ENCODE assay signal across 13 cellular contexts in the genomic region with DNA sequence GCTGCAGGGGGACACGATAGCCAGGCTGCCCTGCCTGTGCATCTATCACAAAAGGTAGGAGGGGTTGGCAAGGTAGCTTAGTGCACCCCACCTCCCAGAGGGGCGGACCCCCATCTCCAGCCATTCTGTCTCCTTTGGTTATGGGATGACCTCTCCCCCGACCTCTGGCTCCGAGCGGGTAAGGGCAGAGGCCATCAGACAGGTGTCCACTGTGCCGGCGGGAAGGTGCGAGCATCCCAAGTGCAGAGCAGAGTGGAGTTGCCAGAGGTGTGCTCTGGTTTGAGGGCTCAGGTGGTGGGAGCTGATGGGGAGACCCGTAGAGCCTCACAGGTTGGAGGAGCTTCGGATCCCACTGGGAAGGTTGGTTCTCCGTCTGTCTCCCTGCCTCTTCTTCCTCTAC. TPM values are rescaled to one million over a fixed set of nuclear protein-coding genes. Genes with fewer than 3 reads are reported as not detected.
A peak's percentile ranks its signal among the peaks of the same experiment; 100 is the strongest.
DNase-seq lines count a peak whose midpoint lies in the region; ATAC-seq, FAIRE-seq and TF ChIP-seq lines count a peak whose summit lies in the region.
"Had no signal": no experiment of that assay in that cellular context is flagged by ENCODE, and none has a peak within 500 bp of the region (broad histone marks: within the 10 kb centered on the region; RNA-seq: fewer than 3 reads in every experiment).

No MANE protein-coding gene starts in this region.

- H3K9me3 ChIP-seq in lower lobe of right lung (no peaks in the 10 kb centered on the region), suprapubic skin (no peaks in the 10 kb centered on the region), kidney (ENCODE audit: control insufficient read depth in 1 of 2, low read length in 2 of 2) (no peaks in the 10 kb centered on the region)

- H3K9me3 Mint-ChIP-seq in activated T-helper 1 cell treated with anti-CD3 and anti-CD28 coated beads, Interleukin-12 subunit alpha, Interleukin-12 subunit beta, Interleukin-2, Interleukin-4 antibody, amounts not matched to agents 30 ng/mL and 10 ng/mL and 1 ng/mL, durations not matched to agents 14 hours and 24 hours and 36 hours: peaks cover 6% of the 10 kb centered on the region

- peaks cover 60% of the 10 kb centered on the region for H3K4me1 ChIP-seq in lower lobe of right lung
- peaks cover 57% of the 10 kb centered on the region for H3K4me1 ChIP-seq in suprapubic skin
- H3K4me1 ChIP-seq in kidney (ENCODE audit: control insufficient read depth in 1 of 2, insufficient read depth in 1 of 2, low read depth in 1 of 2, low read length in 2 of 2): peaks cover 24 to 25% of the 10 kb centered on the region in 2 donors

- TF ChIP-seq CTCF in lower lobe of right lung (IDR thresholded peaks at IDR 0.05): no peak
- TF ChIP-seq CTCF in suprapubic skin (IDR thresholded peaks at IDR 0.05): no peak
- TF ChIP-seq CTCF in kidney (IDR thresholded peaks at IDR 0.05; ENCODE audit: borderline replicate concordance, extremely low read depth, insufficient read depth): no peak

- 91% methylated on average over 11 of the region's 11 CpGs for WGBS in suprapubic skin

- TF ChIP-seq POLR2A in suprapubic skin (IDR thresholded peaks at IDR 0.05): no peak

- H3K4me3 ChIP-seq in H7 (ENCODE audit: insufficient read depth, low read depth, low read length) (no peak overlapping the region), lower lobe of right lung (no peak overlapping the region), suprapubic skin (no peak overlapping the region), kidney (ENCODE audit: low read length in 2 of 2) (no peak overlapping the region)

- H3K27me3 ChIP-seq in H7 (ENCODE audit: control insufficient read depth, insufficient read depth, low read length): no peaks in the 10 kb centered on the region
- H3K27me3 ChIP-seq in lower lobe of right lung (ENCODE audit: low read depth): no peaks in the 10 kb centered on the region
- no peaks in the 10 kb centered on the region for H3K27me3 ChIP-seq in suprapubic skin

- H3K36me3 Mint-ChIP-seq in activated T-helper 1 cell treated with anti-CD3 and anti-CD28 coated beads, Interleukin-12 subunit alpha, Interleukin-12 subunit beta, Interleukin-2, Interleukin-4 antibody, amounts not matched to agents 30 ng/mL and 10 ng/mL and 1 ng/mL, durations not matched to agents 14 hours and 24 hours and 36 hours (ENCODE audit: low read depth): peaks cover 42% of the 10 kb centered on the region

- peaks cover 94% of the 10 kb centered on the region for H3K4me1 Mint-ChIP-seq in activated T-helper 1 cell treated with anti-CD3 and anti-CD28 coated beads, Interleukin-12 subunit alpha, Interleukin-12 subunit beta, Interleukin-2, Interleukin-4 antibody, amounts not matched to agents 30 ng/mL and 10 ng/mL and 1 ng/mL, durations not matched to agents 14 hours and 24 hours and 36 hours (ENCODE audit: low read depth)

- H3K36me3 ChIP-seq in H7 (replicated peaks; ENCODE audit: control insufficient read depth, insufficient read depth, low read length): peaks cover 2% of the 10 kb centered on the region; the same call in 1 of the 2 replicates
- H3K36me3 ChIP-seq in lower lobe of right lung: no peaks in the 10 kb centered on the region
- peaks cover 2% of the 10 kb centered on the region for H3K36me3 ChIP-seq in suprapubic skin
- H3K36me3 ChIP-seq in kidney (ENCODE audit: control insufficient read depth in 1 of 2, insufficient read depth in 2 of 2, low read length in 2 of 2): no peaks in the 10 kb centered on the region

- H3K27ac Mint-ChIP-seq in activated T-helper 1 cell treated with anti-CD3 and anti-CD28 coated beads, Interleukin-12 subunit alpha, Interleukin-12 subunit beta, Interleukin-2, Interleukin-4 antibody, amounts not matched to agents 30 ng/mL and 10 ng/mL and 1 ng/mL, durations not matched to agents 14 hours and 24 hours and 36 hours: peak overlapping the region; percentile 81
- H3K27ac Mint-ChIP-seq: activated T-cell treated with anti-CD3 and anti-CD28 coated beads, Interleukin-2, amount 50 U/mL, for 24 hours had no signal

- intact Hi-C loops in activated T-helper 1 cell treated with anti-CD3 and anti-CD28 coated beads, Interleukin-12 subunit alpha, Interleukin-12 subunit beta, Interleukin-2, Interleukin-4 antibody, amounts not matched to agents 30 ng/mL and 10 ng/mL and 1 ng/mL, durations not matched to agents 14 hours and 24 hours and 36 hours (cut with micrococcal nuclease): no loop called here
- intact Hi-C loops in lower lobe of right lung (cut with DNase I): no loop called here
- intact Hi-C loops in kidney (cut with DNase I): no loop called here

- H3K9ac ChIP-seq in kidney (ENCODE audit: low read length in 2 of 2): no peak overlapping the region
- H3K9ac ChIP-seq: parathyroid adenoma had no signal

- H3K27ac ChIP-seq in lower lobe of right lung (peak overlapping the region; percentile 84), suprapubic skin (peak overlapping the region; percentile 82), kidney (ENCODE audit: low read depth in 2 of 2, low read length in 2 of 2) (no peak overlapping the region)

- no peak for ATAC-seq in lower lobe of right lung

- FAIRE-seq in kidney (lab: Jason Lieb, UNC): no peak

- DNase-seq in H7: peak; percentile 18
- DNase-seq in activated T-helper 1 cell treated with anti-CD3 and anti-CD28 coated beads, Interleukin-12 subunit alpha, Interleukin-12 subunit beta, Interleukin-2, Interleukin-4 antibody, amounts not matched to agents 30 ng/mL and 10 ng/mL and 1 ng/mL, durations not matched to agents 14 hours and 24 hours and 36 hours (ENCODE audit: low spot score): no peak
- DNase-seq in lower lobe of right lung: no peak
- peak; percentile 58 to 72 for DNase-seq in suprapubic skin (ENCODE audit: low spot score in 2 of 2)
- DNase-seq in cerebellum (ENCODE audit: low spot score): no peak
- DNase-seq in kidney: no peak
- no peak for DNase-seq in NCI-H82 (lab: John Stamatoyannopoulos, UW)
- DNase-seq: activated T-cell treated with anti-CD3 and anti-CD28 coated beads, Interleukin-2, amount 50 U/mL, for 24 hours; dermis blood vessel endothelial cell; Karpas-422; mesendoderm; NCI-H510A treated with DMSO at 0.1 percent for 48 hours had no signal

- no peak overlapping the region for H3K4me3 Mint-ChIP-seq in activated T-helper 1 cell treated with anti-CD3 and anti-CD28 coated beads, Interleukin-12 subunit alpha, Interleukin-12 subunit beta, Interleukin-2, Interleukin-4 antibody, amounts not matched to agents 30 ng/mL and 10 ng/mL and 1 ng/mL, durations not matched to agents 14 hours and 24 hours and 36 hours
- H3K4me3 Mint-ChIP-seq: activated T-cell treated with anti-CD3 and anti-CD28 coated beads, Interleukin-2, amount 50 U/mL, for 24 hours had no signal

- no peaks in the 10 kb centered on the region for H3K27me3 Mint-ChIP-seq in activated T-helper 1 cell treated with anti-CD3 and anti-CD28 coated beads, Interleukin-12 subunit alpha, Interleukin-12 subunit beta, Interleukin-2, Interleukin-4 antibody, amounts not matched to agents 30 ng/mL and 10 ng/mL and 1 ng/mL, durations not matched to agents 14 hours and 24 hours and 36 hours (ENCODE audit: insufficient read depth)
- H3K27me3 Mint-ChIP-seq: activated T-cell treated with anti-CD3 and anti-CD28 coated beads, Interleukin-2, amount 50 U/mL, for 24 hours had no signal

- no peak for TF ChIP-seq EP300 in suprapubic skin (IDR thresholded peaks at IDR 0.05)

RNA-seq across cellular contexts. Expression of gene LDHD, which starts 11.7 kb away (rescaled TPM):
- 10.4 and 13.7 TPM in 2 replicates for total RNA-seq in H7 (2014; rRNA removed; shearing (Covaris generic))
- total RNA-seq in activated T-helper 1 cell treated with anti-CD3 and anti-CD28 coated beads, Interleukin-12 subunit alpha, Interleukin-12 subunit beta, Interleukin-2, Interleukin-4 antibody, amounts not matched to agents 30 ng/mL and 10 ng/mL and 1 ng/mL, durations not matched to agents 14 hours and 24 hours and 36 hours: 0.20 and 0.26 TPM in 2 replicates
- total RNA-seq in lower lobe of right lung: 13.2 TPM
- 10 to 100 TPM; 10.7 to 19.2 (median 14.0) TPM for total RNA-seq in suprapubic skin
- 1.00 TPM for total RNA-seq in cerebellum
- total RNA-seq in kidney: 14.7 TPM
- polyA plus RNA-seq in kidney (ENCODE audit: insufficient read depth, low read depth, low replicate concordance): 73.3 TPM

RNA-seq across cellular contexts. Expression of gene ZFP1, which starts 43.5 kb away (rescaled TPM):
- total RNA-seq in H7 (2014; rRNA removed; shearing (Covaris generic)): 6.1 and 9.7 TPM in 2 replicates
- 12.3 and 14.6 TPM in 2 replicates for total RNA-seq in activated T-helper 1 cell treated with anti-CD3 and anti-CD28 coated beads, Interleukin-12 subunit alpha, Interleukin-12 subunit beta, Interleukin-2, Interleukin-4 antibody, amounts not matched to agents 30 ng/mL and 10 ng/mL and 1 ng/mL, durations not matched to agents 14 hours and 24 hours and 36 hours
- 10.4 TPM for total RNA-seq in lower lobe of right lung
- total RNA-seq in suprapubic skin: 1 to 10 TPM; 4.4 to 8.7 (median 6.8) TPM
- total RNA-seq in cerebellum: 38.5 TPM
- 9.2 TPM for total RNA-seq in kidney
- polyA plus RNA-seq in kidney (ENCODE audit: insufficient read depth, low read depth, low replicate concordance): 4.6 TPM

Comparison
In these comparisons a context has a peak if more than half of its experiments do, and no peak if none do; other contexts are left out.
1. DNase-seq: peak in H7 (single experiment) and suprapubic skin (2 of 2); none in activated T-helper 1 cell treated with anti-CD3 and anti-CD28 coated beads, Interleukin-12 subunit alpha, Interleukin-12 subunit beta, Interleukin-2, Interleukin-4 antibody, amounts not matched to agents 30 ng/mL and 10 ng/mL and 1 ng/mL, durations not matched to agents 14 hours and 24 hours and 36 hours (single experiment), lower lobe of right lung (single experiment), cerebellum (single experiment), kidney (single experiment) and NCI-H82 (single experiment).
2. H3K27ac ChIP-seq: peak in lower lobe of right lung (single experiment) and suprapubic skin (single experiment); none in kidney (0 of 2).